1 cellular context compared by ENCODE assay signal in the genomic region with DNA sequence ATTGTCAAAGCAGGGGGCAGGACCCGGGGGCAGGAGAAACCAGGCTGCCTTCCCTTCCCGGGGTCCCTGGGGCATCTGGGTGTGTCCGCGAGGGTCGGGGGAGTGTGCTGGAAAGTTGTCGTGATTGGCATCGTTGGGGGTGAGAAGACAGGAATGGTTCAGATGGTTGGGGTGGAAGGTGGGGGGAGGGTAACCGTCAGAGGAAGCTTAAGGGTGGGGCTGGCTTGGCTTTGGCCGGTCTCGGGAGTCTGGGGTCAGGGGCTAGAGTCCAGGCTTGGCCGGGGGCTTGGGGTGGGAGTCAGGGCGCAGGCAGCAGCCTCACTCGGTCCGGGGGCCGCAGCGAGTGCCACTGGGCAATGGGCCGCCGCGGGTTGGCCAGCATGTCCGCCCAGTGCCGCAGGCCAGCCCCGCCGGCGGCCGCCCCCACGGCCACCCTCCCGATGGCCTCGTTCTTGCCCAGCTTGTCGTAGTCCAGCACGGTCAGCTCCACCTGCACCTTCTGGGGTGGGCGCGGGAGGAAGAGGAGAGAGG.
TF ChIP-seq lines count a peak whose summit lies in the region.

No MANE protein-coding gene starts in this region.

TF ChIP-seq in H1, 55 proteins besides CTCF, POLR2A, EP300 and RAD21:
- TF ChIP-seq EZH2 (IDR thresholded peaks at IDR 0.05; ENCODE audit: low read depth, low read length, severe bottlenecking) (no peak), CHD1 (IDR thresholded peaks at IDR 0.05; ENCODE audit: low read depth, low read length) (no peak), KDM4A (IDR thresholded peaks at IDR 0.05; ENCODE audit: low read depth, low read length, severe bottlenecking) (peak; percentile 88), SIN3A (conservative IDR thresholded peaks at IDR 0.05 in 1 of 2, IDR thresholded peaks at IDR 0.05 in 1 of 2; ENCODE audit: low read depth in 1 of 2, low read length in 2 of 2) (0 out of 4 replicates have a peak, but pooled peaks of 1 of the 2 experiments have one; percentile 32)
